Comparison of ENCODE assay signal across 35 cellular contexts in the genomic region with DNA sequence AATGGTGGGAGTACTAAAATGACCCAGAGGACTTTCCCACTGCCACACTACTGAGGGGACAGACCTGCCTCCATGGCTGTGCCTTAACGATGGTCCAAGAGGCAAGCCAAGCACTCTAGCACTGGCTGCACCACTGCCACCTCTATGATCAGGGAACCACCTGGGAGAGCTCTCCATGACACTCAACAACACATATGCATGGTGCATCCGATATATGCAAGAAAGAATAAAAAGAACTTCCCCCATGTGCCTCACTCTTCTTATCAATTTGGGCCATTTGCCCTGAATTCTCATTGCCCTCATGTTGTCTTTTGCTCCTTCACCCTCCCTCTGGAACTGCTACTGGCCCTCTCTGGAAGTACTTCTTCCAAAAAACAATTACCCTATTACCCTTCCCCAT.
A peak's percentile ranks its signal among the peaks of the same experiment; 100 is the strongest.
DNase-seq lines count a peak whose midpoint lies in the region; ATAC-seq, FAIRE-seq and TF ChIP-seq lines count a peak whose summit lies in the region.
"Had no signal": no experiment of that assay in that cellular context is flagged by ENCODE, and none has a peak within 500 bp of the region (broad histone marks: within the 10 kb centered on the region; RNA-seq: fewer than 3 reads in every experiment).

No MANE protein-coding gene starts in this region.

- H2AK5ac ChIP-seq in IMR-90 (ENCODE audit: low read depth, low read length), result peak overlapping the region; percentile 33; the same call in 1 of the 2 replicates

- 0 out of 2 replicates have a peak, but pooled peaks cover 5% of the 10 kb centered on the region for H4K20me1 ChIP-seq in IMR-90 (ENCODE audit: insufficient read depth, low read length)
- no peaks in the 10 kb centered on the region for H4K20me1 ChIP-seq in K562 (replicated peaks; ENCODE audit: control insufficient read depth, insufficient read depth, low read length)
- H4K20me1 ChIP-seq: BLaER1 had no signal

- no peak for DNase-seq in IMR-90
- no peak for DNase-seq in K562 (ENCODE audit: extremely low read depth in 1 of 4, low spot score in 3 of 4)
- no peak for DNase-seq in progenitor cell of endocrine pancreas (ENCODE audit: low spot score, unreplicated experiment)
- no peak for DNase-seq in Peyer's patch
- DNase-seq in HPDE6-E6E7 (ENCODE audit: extremely low spot score), result no peak
- no peak for DNase-seq in stimulated activated CD4-positive, alpha-beta T cell treated with anti-CD3 and anti-CD28 coated beads, Interleukin-12 subunit alpha, Interleukin-12 subunit beta, amount 100 ng/mL, for 4 hours
- DNase-seq: 8988T; ACHN; AML-193; BE2C; C1 segment of cervical spinal cord; Caco-2; Calu3; CD4-positive, alpha-beta memory T cell; CD4-positive, alpha-beta T cell; CD4-positive, CD25-positive, alpha-beta regulatory T cell; CD8-positive, alpha-beta memory T cell; CD8-positive, alpha-beta T cell; COR-L47; DMS 273 treated with DMSO at 0.1 percent for 48 hours; DMS153; DMS53; DMS79; DMS79 treated with DMSO at 0.1 percent for 48 hours; DND-41; EL had no signal

- no peak for ATAC-seq in IMR-90 (ENCODE audit: low read depth)
- ATAC-seq in K562, result peak; percentile 37; the same call in 2 of the 3 replicates
- ATAC-seq: A549; CD8-positive, alpha-beta T cell had no signal

- no peak overlapping the region for H3K4me2 ChIP-seq in IMR-90 (ENCODE audit: low read depth, low read length)
- H3K4me2 ChIP-seq in K562 (ENCODE audit: insufficient read depth, low read length), result no peak overlapping the region
- H3K4me2 ChIP-seq: A549; BLaER1; BLaER1 treated with 17β-estradiol and CSF1 and Interleukin-3, amounts not matched to agents 10 nM and 100 nM had no signal

- dilution Hi-C loops in IMR-90 (cut with HindIII; ENCODE audit: low sequenced_read_pairs, unreplicated experiment), result no loop called here

- no peak overlapping the region for H3K56ac ChIP-seq in IMR-90 (ENCODE audit: extremely low read depth, insufficient read depth, low read length)

- no peak overlapping the region for H3K4me3 Mint-ChIP-seq in progenitor cell of endocrine pancreas (ENCODE audit: low read depth)
- H3K4me3 Mint-ChIP-seq: B cell; CD14-positive monocyte; CD4-positive, alpha-beta memory T cell; CD4-positive, alpha-beta T cell; CD4-positive, CD25-positive, alpha-beta regulatory T cell; CD8-positive, alpha-beta memory T cell; CD8-positive, alpha-beta T cell had no signal

- peak overlapping the region; percentile 54 for H3K27ac Mint-ChIP-seq in progenitor cell of endocrine pancreas
- H3K27ac Mint-ChIP-seq: B cell; CD14-positive monocyte; CD4-positive, alpha-beta memory T cell; CD4-positive, alpha-beta T cell; CD4-positive, CD25-positive, alpha-beta regulatory T cell; CD8-positive, alpha-beta memory T cell; CD8-positive, alpha-beta T cell had no signal

- peaks cover 15% of the 10 kb centered on the region for H3K79me2 ChIP-seq in K562 (ENCODE audit: control insufficient read depth, insufficient read depth, low read length)

- H3K36me3 Mint-ChIP-seq in progenitor cell of endocrine pancreas (ENCODE audit: insufficient read depth), result peaks cover 2% of the 10 kb centered on the region
- H3K36me3 Mint-ChIP-seq: CD14-positive monocyte; CD4-positive, alpha-beta memory T cell; CD4-positive, CD25-positive, alpha-beta regulatory T cell; CD8-positive, alpha-beta memory T cell; CD8-positive, alpha-beta T cell had no signal

- no peak overlapping the region for H2AK9ac ChIP-seq in IMR-90 (replicated peaks; ENCODE audit: low read depth, low read length, poor library complexity)

- H2BK120ac ChIP-seq in IMR-90 (ENCODE audit: low read depth, low read length), result no peak overlapping the region

- H2BK15ac ChIP-seq in IMR-90 (ENCODE audit: low read depth, low read length), result no peak overlapping the region

- H3K9me1 ChIP-seq in IMR-90 (ENCODE audit: insufficient read depth, low read length), result peaks cover 3% of the 10 kb centered on the region
- H3K9me1 ChIP-seq in K562 (ENCODE audit: control insufficient read depth, insufficient read depth, low read length), result no peaks in the 10 kb centered on the region

- CTCF ChIA-PET in IMR-90 (lab: Yijun Ruan, JAX), result no interaction called here
- CTCF ChIA-PET in K562 (lab: Yijun Ruan, JAX; ENCODE audit: low intra/inter-chr PET ratio), result no interaction called here

- peaks cover 3% of the 10 kb centered on the region for H3K9me3 Mint-ChIP-seq in progenitor cell of endocrine pancreas (ENCODE audit: low read depth)
- H3K9me3 Mint-ChIP-seq: CD4-positive, alpha-beta memory T cell; CD4-positive, alpha-beta T cell; CD8-positive, alpha-beta memory T cell; CD8-positive, alpha-beta T cell had no signal

- peaks cover 39 to 43% of the 10 kb centered on the region in 2 experiments for H3K79me1 ChIP-seq in IMR-90 (ENCODE audit: low read depth in 1 of 2, low read length in 2 of 2)

- H4K91ac ChIP-seq in IMR-90 (ENCODE audit: insufficient read depth, low read depth, low read length), result no peak overlapping the region

- H4K8ac ChIP-seq in IMR-90 (ENCODE audit: low read depth in 2 of 2, low read length in 2 of 2), result no peak overlapping the region

- POLR2A ChIA-PET in IMR-90 (lab: Charles Lee; ENCODE audit: unreplicated experiment), result no interaction called here
- POLR2A ChIA-PET in K562 (lab: Yijun Ruan, JAX), result no interaction called here

- H3K36me3 ChIP-seq in IMR-90 (ENCODE audit: control insufficient read depth, insufficient read depth, low read length) (no peaks in the 10 kb centered on the region), K562 (ENCODE audit: control insufficient read depth, insufficient read depth, low read length) (no peaks in the 10 kb centered on the region), Peyer's patch (no peaks in the 10 kb centered on the region)
- H3K36me3 ChIP-seq: BE2C; BLaER1; BLaER1 treated with 17β-estradiol and CSF1 and Interleukin-3, amounts not matched to agents 10 nM and 100 nM had no signal

- no peak overlapping the region for H3K23ac ChIP-seq in IMR-90 (ENCODE audit: low read depth, low read length)

- TF ChIP-seq CTCF in IMR-90 (conservative IDR thresholded peaks at IDR 0.05; ENCODE audit: low read depth, low read length), result no peak
- TF ChIP-seq CTCF in K562 (IDR thresholded peaks at IDR 0.05 in 2 of 3, conservative IDR thresholded peaks at IDR 0.05 in 1 of 3; ENCODE audit: insufficient read depth in 2 of 3, low read depth in 1 of 3, low read length in 3 of 3), result no peak
- TF ChIP-seq CTCF in progenitor cell of endocrine pancreas (IDR thresholded peaks at IDR 0.05; ENCODE audit: unreplicated experiment), result no peak
- no peak for TF ChIP-seq CTCF in Peyer's patch (IDR thresholded peaks at IDR 0.05)

- H3K18ac ChIP-seq in IMR-90 (ENCODE audit: low read depth, low read length), result no peak overlapping the region

- H3K27ac ChIP-seq in IMR-90 (ENCODE audit: insufficient read depth, low read length), result no peak overlapping the region
- H3K27ac ChIP-seq in K562 (ENCODE audit: extremely low read depth, low read depth, low read length), result no peak overlapping the region
- no peak overlapping the region for H3K27ac ChIP-seq in Peyer's patch
- H3K27ac ChIP-seq: 22Rv1; A549; BLaER1; BLaER1 treated with 17β-estradiol and CSF1 and Interleukin-3, amounts not matched to agents 10 nM and 100 nM; C4-2B had no signal

- in situ Hi-C loops in IMR-90 (cut with MboI; ENCODE audit: low sequenced_read_pairs), result no loop called here
- in situ Hi-C loops in K562 (cut with MboI), result no loop called here

- TF ChIP-seq POLR2A in IMR-90 (IDR thresholded peaks at IDR 0.05; ENCODE audit: low read depth, low read length) (no peak), K562 (conservative IDR thresholded peaks at IDR 0.05) (no peak), Peyer's patch (IDR thresholded peaks at IDR 0.05) (no peak)

- peak; percentile 46 for FAIRE-seq in K562 (lab: Jason Lieb, UNC)
- FAIRE-seq: A204.1, A549, D721Med had no signal

- H3K27me3 Mint-ChIP-seq in progenitor cell of endocrine pancreas, result no peaks in the 10 kb centered on the region
- H3K27me3 Mint-ChIP-seq: B cell; CD4-positive, alpha-beta memory T cell; CD4-positive, alpha-beta T cell; CD4-positive, CD25-positive, alpha-beta regulatory T cell had no signal

- H3K9me3 ChIP-seq in IMR-90 (ENCODE audit: control insufficient read depth, insufficient read depth, low read length) (no peaks in the 10 kb centered on the region), K562 (replicated peaks; ENCODE audit: control insufficient read depth, insufficient read depth, low read depth, low read length) (no peaks in the 10 kb centered on the region), Peyer's patch (no peaks in the 10 kb centered on the region)
- H3K9me3 ChIP-seq: A549; BE2C; BLaER1; BLaER1 treated with 17β-estradiol and CSF1 and Interleukin-3, amounts not matched to agents 10 nM and 100 nM; Caco-2 had no signal

- H2BK20ac ChIP-seq in IMR-90 (ENCODE audit: low read depth, low read length), result no peak overlapping the region

- H3K4me3 ChIP-seq in IMR-90 (ENCODE audit: insufficient read depth, low read depth, low read length) (no peak overlapping the region), K562 (no peak overlapping the region), Peyer's patch (no peak overlapping the region)
- H3K4me3 ChIP-seq: A549; BLaER1; BLaER1 treated with 17β-estradiol and CSF1 and Interleukin-3, amounts not matched to agents 10 nM and 100 nM had no signal

- peaks cover 9% of the 10 kb centered on the region for H3K4me1 Mint-ChIP-seq in progenitor cell of endocrine pancreas (ENCODE audit: low read depth)
- H3K4me1 Mint-ChIP-seq: B cell; CD14-positive monocyte; CD4-positive, alpha-beta memory T cell; CD4-positive, CD25-positive, alpha-beta regulatory T cell; CD8-positive, alpha-beta memory T cell had no signal

- no peak for TF ChIP-seq EP300 in K562 (IDR thresholded peaks at IDR 0.05; ENCODE audit: low read length)

- TF ChIP-seq RAD21 in IMR-90 (IDR thresholded peaks at IDR 0.05; ENCODE audit: low read length) (no peak), K562 (CRISPR knock-in tag; conservative IDR thresholded peaks at IDR 0.05 in 1 of 2, IDR thresholded peaks at IDR 0.05 in 1 of 2) (no peak)

- 100% methylated on average over 1 of the region's 2 CpGs; no CpG with 5 or more reads in 1 of the 2 experiments for WGBS in IMR-90 (ENCODE audit: extremely low coverage in 2 of 2, insufficient read length in 1 of 2), 2 experiments
- 14% methylated on average over 2 of the region's 2 CpGs for WGBS in K562 (ENCODE audit: insufficient coverage, low coverage, missing lambda C conversion rate)

- H4K5ac ChIP-seq in IMR-90 (ENCODE audit: low read depth, low read length), result no peak overlapping the region

- H3K4me1 ChIP-seq in IMR-90 (ENCODE audit: control insufficient read depth, insufficient read depth, low read length), result 0 out of 2 replicates have a peak, but pooled peaks cover 2% of the 10 kb centered on the region
- H3K4me1 ChIP-seq in K562 (replicated peaks in 1 of 2; ENCODE audit: control insufficient read depth in 2 of 2, insufficient read depth in 2 of 2, low read length in 2 of 2), result peaks cover 5 to 11% of the 10 kb centered on the region in 2 experiments; a peak in 4 of 5 replicates
- H3K4me1 ChIP-seq in Peyer's patch, result no peaks in the 10 kb centered on the region
- H3K4me1 ChIP-seq: A549, BE2C, BLaER1, Caco-2 had no signal

- intact Hi-C loops in IMR-90 (cut with micrococcal nuclease) (no loop called here), K562 (cut with micrococcal nuclease) (no loop called here)

- BruUV-seq in IMR-90 (replicated peaks; lab: Mats Ljungman, UMichigan) (no TSS peak), K562 (replicated peaks; lab: Mats Ljungman, UMichigan) (no TSS peak)

- H2AFZ ChIP-seq in IMR-90 (replicated peaks; ENCODE audit: low read length, poor library complexity) (no peak overlapping the region), K562 (ENCODE audit: low read depth, low read length) (peak overlapping the region; percentile 47; the same call in 1 of the 2 replicates)

- no peak overlapping the region for H3K4ac ChIP-seq in IMR-90 (ENCODE audit: low read depth, low read length)

- no peak overlapping the region for H3K14ac ChIP-seq in IMR-90 (replicated peaks; ENCODE audit: low read depth, low read length)

- H3K27me3 ChIP-seq in IMR-90 (ENCODE audit: control insufficient read depth, insufficient read depth, low read length) (no peaks in the 10 kb centered on the region), K562 (ENCODE audit: control insufficient read depth in 2 of 2, insufficient read depth in 2 of 2, low read length in 2 of 2) (no peaks in the 10 kb centered on the region), Peyer's patch (no peaks in the 10 kb centered on the region)
- H3K27me3 ChIP-seq: BE2C; BLaER1; BLaER1 treated with 17β-estradiol and CSF1 and Interleukin-3, amounts not matched to agents 10 nM and 100 nM had no signal

- H3K9ac ChIP-seq in IMR-90 (ENCODE audit: low read depth, low read length) (no peak overlapping the region), K562 (ENCODE audit: insufficient read depth in 1 of 2, low read depth in 2 of 2, low read length in 2 of 2) (no peak overlapping the region)
- H3K9ac ChIP-seq: BLaER1; BLaER1 treated with 17β-estradiol and CSF1 and Interleukin-3, amounts not matched to agents 10 nM and 100 nM had no signal

- H2BK5ac ChIP-seq in IMR-90 (ENCODE audit: low read depth, low read length, poor library complexity, severe bottlenecking), result no peak overlapping the region
